8 cellular contexts compared by ENCODE assay signal in genomic region chr7:18496336-18496700, GRCh38. TPM values are rescaled to one million over a fixed set of nuclear protein-coding genes. Genes with fewer than 3 reads are reported as not detected.
DNase-seq lines count a peak whose midpoint lies in the region; TF ChIP-seq lines count a peak whose summit lies in the region.

No MANE protein-coding gene starts in this region.

- peaks cover 8% of the 10 kb centered on the region for H3K27me3 Mint-ChIP-seq in activated T-cell treated with anti-CD3 and anti-CD28 coated beads, Interleukin-2, amount 50 U/mL, for 24 hours
- peaks cover 2% of the 10 kb centered on the region for H3K27me3 Mint-ChIP-seq in endothelial cell (ENCODE audit: unreplicated experiment)

- TF ChIP-seq EP300 in tibial nerve (IDR thresholded peaks at IDR 0.05): no peak

- POLR2A ChIA-PET in GM10248 (lab: Yijun Ruan, JAX): interaction anchor here (1.6 to 1.9 kb wide), 2 partner anchors 10 to 13 kb away, joined by 4 to 7 read pairs; no protein-coding TSS in a partner anchor

- no peak for DNase-seq in activated T-cell treated with anti-CD3 and anti-CD28 coated beads, Interleukin-2, amount 50 U/mL, for 24 hours
- DNase-seq in activated T-cell treated with anti-CD3 and anti-CD28 coated beads for 4 hours: no peak
- DNase-seq in kidney epithelial cell (ENCODE audit: low read depth): no peak
- DNase-seq in tibial nerve (ENCODE audit: low spot score in 2 of 2): no peak
- no peak for DNase-seq in GM10248 (ENCODE audit: extremely low spot score)
- DNase-seq in AG08395 (ENCODE audit: low spot score): no peak
- no peak for DNase-seq in endothelial cell (ENCODE audit: low spot score)

- H3K27me3 ChIP-seq in kidney epithelial cell (ENCODE audit: control insufficient read depth, insufficient read depth, low read length) (no peaks in the 10 kb centered on the region), tibial nerve (no peaks in the 10 kb centered on the region)

- H3K36me3 ChIP-seq in kidney epithelial cell (ENCODE audit: control insufficient read depth, insufficient read depth, low read length) (no peaks in the 10 kb centered on the region), tibial nerve (no peaks in the 10 kb centered on the region)

- H3K36me3 Mint-ChIP-seq in activated T-cell treated with anti-CD3 and anti-CD28 coated beads, Interleukin-2, amount 50 U/mL, for 24 hours (ENCODE audit: low read depth): no peaks in the 10 kb centered on the region
- H3K36me3 Mint-ChIP-seq in endothelial cell (ENCODE audit: low read depth, unreplicated experiment): no peaks in the 10 kb centered on the region

- peak overlapping the region in 3 of 4 donors; percentile 8 to 75 (median 71) for H3K27ac ChIP-seq in tibial nerve

- TF ChIP-seq POLR2A in tibial nerve (IDR thresholded peaks at IDR 0.05): no peak

- peaks cover 0 to 21% (median 5%) of the 10 kb centered on the region in 4 donors for H3K4me1 ChIP-seq in tibial nerve

- no peak for TF ChIP-seq CTCF in WI38 (IDR thresholded peaks at IDR 0.05; ENCODE audit: low read depth, low read length)
- no peak for TF ChIP-seq CTCF in kidney epithelial cell (IDR thresholded peaks at IDR 0.05; ENCODE audit: insufficient read depth, low read length, poor library complexity, severe bottlenecking)
- no peak for TF ChIP-seq CTCF in tibial nerve (IDR thresholded peaks at IDR 0.05)
- TF ChIP-seq CTCF in GM10248 (IDR thresholded peaks at IDR 0.05; ENCODE audit: control extremely low read depth, extremely low read depth, low read depth, missing control alignments): no peak
- TF ChIP-seq CTCF in endothelial cell (IDR thresholded peaks at IDR 0.05; ENCODE audit: unreplicated experiment): no peak

- no peaks in the 10 kb centered on the region for H3K9me3 ChIP-seq in tibial nerve

- H3K27ac Mint-ChIP-seq in activated T-cell treated with anti-CD3 and anti-CD28 coated beads, Interleukin-2, amount 50 U/mL, for 24 hours: no peak overlapping the region
- no peak overlapping the region for H3K27ac Mint-ChIP-seq in endothelial cell (ENCODE audit: unreplicated experiment)

- H3K4me1 Mint-ChIP-seq in activated T-cell treated with anti-CD3 and anti-CD28 coated beads, Interleukin-2, amount 50 U/mL, for 24 hours (ENCODE audit: low read depth): peaks cover 18% of the 10 kb centered on the region
- peaks cover 7% of the 10 kb centered on the region for H3K4me1 Mint-ChIP-seq in endothelial cell (ENCODE audit: unreplicated experiment)

- H3K4me3 ChIP-seq in WI38 (ENCODE audit: low read depth, low read length) (peak overlapping the region; percentile 47), kidney epithelial cell (ENCODE audit: low read depth, low read length) (peak overlapping the region; percentile 43), tibial nerve (peak overlapping the region; percentile 17 to 49 (median 30))

- peak overlapping the region; percentile 60 for H3K4me3 Mint-ChIP-seq in activated T-cell treated with anti-CD3 and anti-CD28 coated beads, Interleukin-2, amount 50 U/mL, for 24 hours
- no peak overlapping the region for H3K4me3 Mint-ChIP-seq in endothelial cell (ENCODE audit: unreplicated experiment)

- no peaks in the 10 kb centered on the region for H3K9me3 Mint-ChIP-seq in activated T-cell treated with anti-CD3 and anti-CD28 coated beads, Interleukin-2, amount 50 U/mL, for 24 hours
- H3K9me3 Mint-ChIP-seq in endothelial cell (ENCODE audit: unreplicated experiment): no peaks in the 10 kb centered on the region

- 29 to 40% methylated on average over 3 of the region's 3 CpGs for WGBS in tibial nerve, 2 donors

- CTCF ChIA-PET in GM10248 (lab: Yijun Ruan, JAX): interaction anchor here (0.9 to 7.4 kb wide), 15 partner anchors 12 to 144 kb away, joined by 3 to 58 read pairs (median 5); no protein-coding TSS in a partner anchor

RNA-seq across cellular contexts. Expression of gene HDAC9, which starts 0.8 kb away (rescaled TPM):
- total RNA-seq in kidney epithelial cell: 80.1 and 84.5 TPM in 2 replicates
- 10 to 100 TPM; 10.3 to 48.4 (median 12.2) TPM for total RNA-seq in tibial nerve
- total RNA-seq in endothelial cell (ENCODE audit: unreplicated experiment): 1.2 TPM
